1 cellular context compared by ENCODE assay signal in the genomic region with DNA sequence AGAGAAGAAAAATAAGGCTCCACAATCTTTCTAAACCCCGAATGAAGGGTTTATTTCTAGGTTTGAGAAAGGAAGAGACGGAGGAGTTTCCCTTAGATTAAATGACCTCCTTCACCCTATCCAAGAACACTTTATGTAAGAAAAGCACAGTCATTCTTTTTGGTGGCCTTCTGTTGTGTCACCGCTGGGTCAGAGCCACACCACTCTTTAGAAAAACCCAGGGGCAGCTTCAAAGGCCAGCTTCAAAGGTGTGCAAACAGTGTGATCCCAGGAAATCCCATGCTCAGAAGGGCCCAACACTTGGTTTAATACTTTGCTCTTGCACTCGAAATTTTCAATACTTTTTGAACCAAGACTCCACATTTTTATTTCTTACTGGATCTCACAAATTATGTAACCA.
TF ChIP-seq lines count a peak whose summit lies in the region.

No MANE protein-coding gene starts in this region.

TF ChIP-seq in HepG2, 621 proteins besides CTCF, POLR2A, EP300 and RAD21 (continued from another document):
- TF ChIP-seq ZGPAT (CRISPR knock-in tag; IDR thresholded peaks at IDR 0.05) (0 out of 2 replicates have a peak, but pooled peaks have one; percentile 24), FOXM1 (CRISPR knock-in tag; IDR thresholded peaks at IDR 0.05) (no peak), RELA (CRISPR knock-in tag; IDR thresholded peaks at IDR 0.05) (no peak)
